Comparison of ENCODE assay signal across 20 cellular contexts in genomic region chr9:114027159-114027895, GRCh38. TPM values are rescaled to one million over a fixed set of nuclear protein-coding genes. Genes with fewer than 3 reads are reported as not detected.
DNase-seq lines count a peak whose midpoint lies in the region; ATAC-seq, FAIRE-seq and TF ChIP-seq lines count a peak whose summit lies in the region.
"Had no signal": no experiment of that assay in that cellular context is flagged by ENCODE, and none has a peak within 500 bp of the region (broad histone marks: within the 10 kb centered on the region; RNA-seq: fewer than 3 reads in every experiment).

No MANE protein-coding gene starts in this region.

- H3K9me3 ChIP-seq in astrocyte (ENCODE audit: insufficient read depth, low read depth, low read length) (peaks cover 4% of the 10 kb centered on the region), HepG2 (ENCODE audit: low read length) (peaks cover 8% of the 10 kb centered on the region; the same call in 1 of the 2 replicates), sigmoid colon (peaks cover 0 to 17% (median 0%) of the 10 kb centered on the region in 4 donors)

- H3K4me2 ChIP-seq in astrocyte (ENCODE audit: low read length) (no peak overlapping the region), HepG2 (ENCODE audit: low read depth, low read length) (no peak overlapping the region)

- no peak for TF ChIP-seq EP300 in HepG2 (IDR thresholded peaks at IDR 0.05; ENCODE audit: low read depth in 2 of 2, low read length in 2 of 2)
- no peak for TF ChIP-seq EP300 in HepG2 (CRISPR knock-in tag; IDR thresholded peaks at IDR 0.05; ENCODE audit: borderline replicate concordance)
- no peak for TF ChIP-seq EP300 in sigmoid colon (IDR thresholded peaks at IDR 0.05)

- no peaks in the 10 kb centered on the region for H3K4me1 ChIP-seq in astrocyte (ENCODE audit: insufficient read depth, low read length)
- H3K4me1 ChIP-seq in HepG2 (ENCODE audit: insufficient read depth, low read length), result no peaks in the 10 kb centered on the region
- H3K4me1 ChIP-seq in sigmoid colon, result no peaks in the 10 kb centered on the region
- H3K4me1 ChIP-seq: Peyer's patch had no signal

- H3K27me3 ChIP-seq in astrocyte (ENCODE audit: insufficient read depth, low read length) (no peaks in the 10 kb centered on the region), HepG2 (ENCODE audit: control insufficient read depth in 1 of 2, insufficient read depth in 2 of 2, low read length in 2 of 2) (peaks cover 0 to 25% of the 10 kb centered on the region in 2 experiments; a peak in 2 of 5 replicates), sigmoid colon (no peaks in the 10 kb centered on the region)
- H3K27me3 ChIP-seq: Peyer's patch had no signal

- H3K36me3 ChIP-seq in astrocyte (ENCODE audit: insufficient read depth, low read length) (peaks cover 12% of the 10 kb centered on the region), HepG2 (replicated peaks in 1 of 2; ENCODE audit: control insufficient read depth in 1 of 2, insufficient read depth in 2 of 2, low read length in 2 of 2) (no peaks in the 10 kb centered on the region), sigmoid colon (peaks cover 0 to 5% (median 2%) of the 10 kb centered on the region in 4 donors)
- H3K36me3 ChIP-seq: Peyer's patch had no signal

- peaks cover 7% of the 10 kb centered on the region for H3K4me1 Mint-ChIP-seq in astrocyte (ENCODE audit: low read depth, unreplicated experiment)
- H3K4me1 Mint-ChIP-seq: CD4-positive, alpha-beta memory T cell; IgD-negative memory B cell had no signal

- H3K27me3 Mint-ChIP-seq in astrocyte (ENCODE audit: low read depth, unreplicated experiment), result no peaks in the 10 kb centered on the region

- in situ Hi-C loops in HepG2 (cut with HindIII; ENCODE audit: extremely low pct_ligation_motif_present, low pct_unique_long_range_greater_than_20kb), result loop anchor here (25.0 kb wide), 1 partner anchor 290 kb away; no protein-coding TSS in a partner anchor

- POLR2A ChIA-PET in GM10248 (lab: Yijun Ruan, JAX), result no interaction called here
- POLR2A ChIA-PET in HepG2 (lab: Yijun Ruan, JAX), result no interaction called here

- H2AFZ ChIP-seq in astrocyte (ENCODE audit: low read depth, low read length) (no peak overlapping the region), HepG2 (ENCODE audit: low read length) (no peak overlapping the region)

- intact Hi-C loops in HepG2 (cut with micrococcal nuclease; ENCODE audit: unreplicated experiment) (loop anchor here (10.0 kb wide), 1 partner anchor 63 kb away; no protein-coding TSS in a partner anchor), sigmoid colon (cut with DNase I) (no loop called here)

- H3K27ac Mint-ChIP-seq in astrocyte (ENCODE audit: unreplicated experiment), result peak overlapping the region; percentile 34
- H3K27ac Mint-ChIP-seq: CD4-positive, alpha-beta memory T cell; IgD-negative memory B cell had no signal

- DNase-seq in GM10248 (ENCODE audit: extremely low spot score) (peak; percentile 12), astrocyte (ENCODE audit: low read depth) (no peak), HepG2 (ENCODE audit: low spot score) (no peak), sigmoid colon (peak; percentile 35), KG1 (lab: John Stamatoyannopoulos, UW) (no peak)
- DNase-seq in activated naive CD4-positive, alpha-beta T cell treated with Interleukin-2 at 50 U/mL for 16 hours, result no peak
- DNase-seq: ACHN; CD4-positive, alpha-beta memory T cell; DND-41; GDM1; MV-4-11; NCI-H1417 treated with DMSO at 0.1 percent for 48 hours; NCI-H2029 treated with DMSO at 0.1 percent for 48 hours; NCI-H510A treated with DMSO at 0.1 percent for 48 hours; Right ventricle myocardium superior had no signal

- BruUV-seq in HepG2 (replicated peaks; lab: Mats Ljungman, UMichigan), result no TSS peak

- TF ChIP-seq CTCF in GM10248 (IDR thresholded peaks at IDR 0.05; ENCODE audit: control extremely low read depth, extremely low read depth, low read depth, missing control alignments), result no peak
- no peak for TF ChIP-seq CTCF in astrocyte (IDR thresholded peaks at IDR 0.05; ENCODE audit: insufficient read depth, low read depth, low read length)
- no peak for TF ChIP-seq CTCF in HepG2 (CRISPR knock-in tag; IDR thresholded peaks at IDR 0.05)
- TF ChIP-seq CTCF in sigmoid colon (IDR thresholded peaks at IDR 0.05), result no peak

- peaks cover 61% of the 10 kb centered on the region for H3K36me3 Mint-ChIP-seq in astrocyte (ENCODE audit: low read depth, unreplicated experiment)

- H3K27ac ChIP-seq in astrocyte (ENCODE audit: low read depth, low read length), result no peak overlapping the region
- no peak overlapping the region for H3K27ac ChIP-seq in HepG2 (ENCODE audit: extremely low read length, insufficient read depth, low read length)
- no peak overlapping the region for H3K27ac ChIP-seq in sigmoid colon
- H3K27ac ChIP-seq: Peyer's patch had no signal

- H3K9ac ChIP-seq in astrocyte (ENCODE audit: low read length) (no peak overlapping the region), HepG2 (ENCODE audit: insufficient read depth, low read depth, low read length) (no peak overlapping the region)

- TF ChIP-seq POLR2A in HepG2 (IDR thresholded peaks at IDR 0.05; ENCODE audit: insufficient read depth in 1 of 2, low read depth in 2 of 2, low read length in 2 of 2), result no peak
- no peak for TF ChIP-seq POLR2A in sigmoid colon (IDR thresholded peaks at IDR 0.05)

- no peak for FAIRE-seq in astrocyte (lab: Jason Lieb, UNC)
- FAIRE-seq in HepG2 (lab: Jason Lieb, UNC), result no peak
- FAIRE-seq: D721Med, H54 had no signal

- ATAC-seq in HepG2 (peak; percentile 24; the same call in 1 of the 3 replicates), GM21423 (IDR thresholded peaks at IDR 0.05; ENCODE audit: unreplicated experiment) (no peak)

- H3K4me3 ChIP-seq in astrocyte (ENCODE audit: insufficient read depth, low read depth, low read length) (no peak overlapping the region), HepG2 (replicated peaks in 1 of 3; ENCODE audit: insufficient read depth in 1 of 3, low read depth in 2 of 3, low read length in 3 of 3) (no peak overlapping the region), sigmoid colon (no peak overlapping the region)
- H3K4me3 ChIP-seq: Peyer's patch had no signal

- peaks cover 9% of the 10 kb centered on the region for H3K9me3 Mint-ChIP-seq in astrocyte (ENCODE audit: unreplicated experiment)

- WGBS in HepG2 (ENCODE audit: low lambda C conversion rate), result 49% methylated on average over 4 of the region's 13 CpGs
- WGBS in sigmoid colon, 2 donors, result 85 to 90% methylated on average over 13 of the region's 13 CpGs

- H3K4me3 Mint-ChIP-seq in astrocyte (ENCODE audit: unreplicated experiment), result no peak overlapping the region
- H3K4me3 Mint-ChIP-seq: CD4-positive, alpha-beta memory T cell had no signal

- CTCF ChIA-PET in GM10248 (lab: Yijun Ruan, JAX) (interaction anchor here (0.9 to 1.1 kb wide), 2 partner anchors 30 to 55 kb away, joined by 3 read pairs; no protein-coding TSS in a partner anchor), HepG2 (lab: Yijun Ruan, JAX; ENCODE audit: low intra/inter-chr PET ratio, low total read pairs) (no interaction called here)

- H4K20me1 ChIP-seq in astrocyte (ENCODE audit: insufficient read depth, low read length) (no peaks in the 10 kb centered on the region), HepG2 (ENCODE audit: insufficient read depth, low read length) (no peaks in the 10 kb centered on the region)

- H3K79me2 ChIP-seq in astrocyte (ENCODE audit: insufficient read depth, low read length) (no peaks in the 10 kb centered on the region), HepG2 (ENCODE audit: insufficient read depth, low read length) (no peaks in the 10 kb centered on the region)

- no peak for TF ChIP-seq RAD21 in HepG2 (CRISPR knock-in tag; IDR thresholded peaks at IDR 0.05)

TF ChIP-seq in HepG2, 621 proteins besides CTCF, POLR2A, EP300 and RAD21 (continues in another document):
- TF ChIP-seq, protein P1, sequence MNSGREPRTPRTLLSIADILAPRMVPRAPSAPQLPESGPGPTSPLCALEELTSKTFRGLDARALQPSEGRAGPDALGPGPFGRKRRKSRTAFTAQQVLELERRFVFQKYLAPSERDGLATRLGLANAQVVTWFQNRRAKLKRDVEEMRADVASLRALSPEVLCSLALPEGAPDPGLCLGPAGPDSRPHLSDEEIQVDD (CRISPR knock-in tag; IDR thresholded peaks at IDR 0.05; ENCODE audit: borderline replicate concordance), result no peak
- no peak for TF ChIP-seq NFRKB (IDR thresholded peaks at IDR 0.05)
- TF ChIP-seq ZNF749 (CRISPR knock-in tag; IDR thresholded peaks at IDR 0.05; ENCODE audit: borderline replicate concordance), result no peak
- TF ChIP-seq RFXANK (CRISPR knock-in tag; IDR thresholded peaks at IDR 0.05), result no peak

RNA-seq across cellular contexts. Expression of gene AMBP, which starts 50.8 kb away (rescaled TPM):
- 0.19 TPM in 1 of 2 replicates, not detected in the other for total RNA-seq in astrocyte
- total RNA-seq in HepG2 (2016; rRNA removed; fragmentation: Illumina TruSeq; extraction: Trizol), result 612 and 1,510 TPM in 2 replicates
- total RNA-seq in HepG2 (2016; cell fraction: cytosol; rRNA removed; fragmentation: Illumina TruSeq; extraction: Trizol; ENCODE audit: low read depth), result 264 and 266 TPM in 2 replicates
- total RNA-seq in HepG2 (2016; cell fraction: insoluble cytoplasmic fraction; rRNA removed; fragmentation: Illumina TruSeq; extraction: Trizol), result 610 and 1,558 TPM in 2 replicates
- 284 and 296 TPM in 2 replicates for total RNA-seq in HepG2 (2016; cell fraction: membrane; rRNA removed; fragmentation: Illumina TruSeq; extraction: Trizol)
- 1,103 and 1,244 TPM in 2 replicates for total RNA-seq in HepG2 (2016; cell fraction: nucleus; rRNA removed; fragmentation: Illumina TruSeq; extraction: Trizol)
- polyA plus RNA-seq in HepG2 (2011; rRNA removed), result 2,580 and 3,919 TPM in 2 replicates
- 3,676 and 4,547 TPM in 2 replicates for polyA plus RNA-seq in HepG2 (2011; cell fraction: cytosol; rRNA removed)
- polyA plus RNA-seq in HepG2 (2011; cell fraction: nucleus; rRNA removed), result 1,589 and 2,063 TPM in 2 replicates
- polyA plus RNA-seq in HepG2 (2012), result 2,894 and 3,165 TPM in 2 replicates
- polyA plus RNA-seq in HepG2 (2016; cell fraction: cytosol; fragmentation: Illumina TruSeq; extraction: Trizol; ENCODE audit: low read depth), result 305 and 334 TPM in 2 replicates
- 674 and 676 TPM in 2 replicates for polyA plus RNA-seq in HepG2 (2016; cell fraction: insoluble cytoplasmic fraction; fragmentation: Illumina TruSeq; extraction: Trizol; ENCODE audit: low read depth)
- polyA plus RNA-seq in HepG2 (2016; cell fraction: membrane; fragmentation: Illumina TruSeq; extraction: Trizol; ENCODE audit: low read depth), result 279 and 293 TPM in 2 replicates
- 2,037 and 2,236 TPM in 2 replicates for polyA plus RNA-seq in HepG2 (2016; cell fraction: nucleus; fragmentation: Illumina TruSeq; extraction: Trizol; ENCODE audit: insufficient read depth, low read depth)
- polyA minus RNA-seq in HepG2 (2011; rRNA and poly(A)+ RNA removed; ENCODE audit: low replicate concordance), result 0.72 and 924 TPM in 2 replicates
- polyA minus RNA-seq in HepG2 (2011; cell fraction: cytosol; rRNA and poly(A)+ RNA removed), result 612 and 1,026 TPM in 2 replicates
- polyA minus RNA-seq in HepG2 (2011; cell fraction: nucleus; rRNA and poly(A)+ RNA removed), result 323 and 565 TPM in 2 replicates
- not detected for total RNA-seq in sigmoid colon
- under 1 TPM in 1 of 3 donors, not detected in 2; 0.66 TPM for polyA plus RNA-seq in sigmoid colon
- total RNA-seq: CD4-positive, alpha-beta memory T cell had no signal
- polyA plus RNA-seq: CD4-positive, alpha-beta memory T cell; IgD-negative memory B cell had no signal

Comparison
In these comparisons a context has a peak if more than half of its experiments do, and no peak if none do; other contexts are left out.
1. DNase-seq: peak in GM10248 (single experiment) and sigmoid colon (single experiment); none in astrocyte (single experiment), HepG2 (single experiment), KG1 (single experiment) and activated naive CD4-positive, alpha-beta T cell treated with Interleukin-2 at 50 U/mL for 16 hours (single experiment).
2. RNA of gene AMBP, which starts 50.8 kb away (total RNA-seq): 264 to 1,558 TPM in HepG2; 0.19 TPM in astrocyte and not detected in sigmoid colon; every median in the first group is over 100 times any median in the second.